10 cellular contexts compared by ENCODE assay signal in the genomic region with DNA sequence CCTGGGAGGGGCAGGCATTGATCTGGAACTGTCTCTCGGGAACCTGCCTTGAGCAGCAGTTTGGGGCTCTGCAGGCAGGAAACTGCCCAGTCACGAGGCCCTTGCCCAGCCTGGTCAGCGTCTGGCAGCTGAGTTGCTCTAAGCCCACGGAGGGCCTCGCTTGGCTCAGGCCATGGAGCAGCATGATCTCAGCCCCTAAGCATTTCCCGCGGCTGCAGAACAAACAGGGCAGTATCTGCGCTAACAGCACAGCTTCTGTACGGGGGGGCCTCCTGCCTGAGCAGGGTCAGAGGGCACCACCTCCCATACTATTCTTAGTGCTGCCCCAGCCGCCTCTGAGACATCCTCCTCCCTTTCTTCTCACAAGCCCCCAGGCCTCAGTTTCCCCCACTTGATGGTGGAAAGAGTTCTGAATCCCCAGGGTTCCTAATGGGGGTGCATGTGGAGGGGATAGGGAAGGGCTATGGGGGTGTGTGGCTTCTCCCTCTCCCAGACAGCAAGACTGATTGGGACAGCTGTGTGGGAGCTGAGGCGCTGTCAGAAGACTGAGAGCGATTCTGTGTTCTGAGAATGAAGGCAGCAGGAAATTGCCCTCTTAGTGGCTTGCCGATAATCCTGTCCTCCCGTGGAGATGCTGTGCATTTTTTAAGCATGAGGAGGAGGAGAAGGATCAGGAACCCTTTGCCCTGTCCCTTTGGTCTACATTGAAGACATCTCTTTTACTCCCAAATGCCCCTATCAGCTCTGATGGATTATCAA. TPM values are rescaled to one million over a fixed set of nuclear protein-coding genes. Genes with fewer than 3 reads are reported as not detected.
DNase-seq lines count a peak whose midpoint lies in the region; ATAC-seq and TF ChIP-seq lines count a peak whose summit lies in the region.
"Had no signal": no experiment of that assay in that cellular context is flagged by ENCODE, and none has a peak within 500 bp of the region (broad histone marks: within the 10 kb centered on the region; RNA-seq: fewer than 3 reads in every experiment).

No MANE protein-coding gene starts in this region.

- TF ChIP-seq CTCF in AG09319 (IDR thresholded peaks at IDR 0.05; ENCODE audit: low read depth, low read length) = no peak
- no peak for TF ChIP-seq CTCF in omental fat pad (IDR thresholded peaks at IDR 0.05)

- H3K9ac ChIP-seq in adipocyte (ENCODE audit: low read length) = peak overlapping the region; percentile 32

- DNase-seq in AG09319 (ENCODE audit: extremely low read depth, low read depth) = peak; percentile 67
- DNase-seq in adipocyte (ENCODE audit: low read depth) = peak; percentile 96
- DNase-seq in Right ventricle myocardium inferior (ENCODE audit: missing footprints) = peak; percentile 88
- DNase-seq in omental fat pad (ENCODE audit: low spot score) = peak; percentile 26
- DNase-seq in NOMO-1 (lab: John Stamatoyannopoulos, UW; ENCODE audit: unreplicated experiment in 2 of 2) = no peak
- DNase-seq in stimulated activated CD4-positive, alpha-beta T cell treated with anti-CD3 and anti-CD28 coated beads, Interleukin-2, amount 100 ng/mL, for 48 hours = no peak
- DNase-seq: DMS153, erythroblast had no signal

- peak overlapping the region; percentile 14 for H3K4me3 ChIP-seq in adipocyte (ENCODE audit: low read length)

- ATAC-seq in Right ventricle myocardium inferior (peak; percentile 91), omental fat pad (ENCODE audit: low FRiP score) (peak; percentile 91), HG02763 (IDR thresholded peaks at IDR 0.05; ENCODE audit: unreplicated experiment) (no peak), GM21367 (IDR thresholded peaks at IDR 0.05; ENCODE audit: unreplicated experiment) (no peak)

- H3K27me3 ChIP-seq in adipocyte (replicated peaks; ENCODE audit: control insufficient read depth, insufficient read depth, low read length) = no peaks in the 10 kb centered on the region

- no peaks in the 10 kb centered on the region for H3K9me3 ChIP-seq in adipocyte (ENCODE audit: control insufficient read depth, low read length)

- intact Hi-C loops in Right ventricle myocardium inferior (cut with DNase I) = loop anchor here (10.0 kb wide), 1 partner anchor 163 kb away; the partner anchor contains the start of gene KIF6

- peaks cover 8% of the 10 kb centered on the region for H3K36me3 ChIP-seq in adipocyte (ENCODE audit: control insufficient read depth, insufficient read depth, low read length, severe bottlenecking)

- H3K4me1 ChIP-seq in adipocyte (ENCODE audit: control insufficient read depth, insufficient read depth, low read length) = peaks cover 46% of the 10 kb centered on the region

RNA-seq across cellular contexts. Expression of gene MOCS1, which starts 46.4 kb away (rescaled TPM):
- total RNA-seq in Right ventricle myocardium inferior (27.2 TPM), omental fat pad (10 to 100 TPM; 55.1 to 90.1 (median 62.6) TPM)

Comparison
In these comparisons a context has a peak if more than half of its experiments do, and no peak if none do; other contexts are left out.
1. DNase-seq: peak in AG09319 (single experiment), adipocyte (single experiment), Right ventricle myocardium inferior (single experiment) and omental fat pad (single experiment); none in NOMO-1 (0 of 2) and stimulated activated CD4-positive, alpha-beta T cell treated with anti-CD3 and anti-CD28 coated beads, Interleukin-2, amount 100 ng/mL, for 48 hours (0 of 2).
2. ATAC-seq: peak in Right ventricle myocardium inferior (single experiment) and omental fat pad (single experiment); none in HG02763 (single experiment) and GM21367 (single experiment).